In genomic region chr16:80707686-80708085, GRCh38 we compare ENCODE assay signal across 7 cellular contexts.
"Had no signal": no experiment of that assay in that cellular context is flagged by ENCODE, and none has a peak within 500 bp of the region (broad histone marks: within the 10 kb centered on the region; RNA-seq: fewer than 3 reads in every experiment).

No MANE protein-coding gene starts in this region.

- FAIRE-seq: HepG2, K562 had no signal

- DNase-seq: GOT3, H9, HCEC 1CT, IMR-90, KG1 had no signal

- H3K4me3 ChIP-seq: K562 had no signal
